ENCODE assay signal across 15 cellular contexts in genomic region chr6:167712332-167713087, GRCh38.
"Had no signal": no experiment of that assay in that cellular context is flagged by ENCODE, and none has a peak within 500 bp of the region (broad histone marks: within the 10 kb centered on the region; RNA-seq: fewer than 3 reads in every experiment).

No MANE protein-coding gene starts in this region.

- H3K79me2 ChIP-seq: hepatocyte had no signal

- H3K36me3 Mint-ChIP-seq: natural killer cell treated with Interleukin-12 subunit alpha and Interleukin-12 subunit beta and Interleukin-15 and Interleukin-18, amount 100 ng/mL, for 72 hours had no signal

- DNase-seq: activated naive CD4-positive, alpha-beta T cell treated with anti-CD3 and anti-CD28 coated beads for 36 hours; erythroblast; kidney; lower lobe of right lung; retina; T1000 had no signal

- H3K9me3 ChIP-seq: adrenal gland, lower lobe of right lung, pancreas, SJSA1, upper lobe of left lung had no signal

- H3K4me1 ChIP-seq: adrenal gland, pancreas, SJSA1 had no signal

- H3K27ac ChIP-seq: adrenal gland, lower lobe of right lung, pancreas, SJSA1, skin epidermis, upper lobe of left lung had no signal

- H3K4me3 ChIP-seq: adrenal gland, hepatocyte, lower lobe of right lung, pancreas, SJSA1, skin epidermis, upper lobe of left lung had no signal

- H3K27ac Mint-ChIP-seq: activated naive CD4-positive, alpha-beta T cell treated with anti-CD3 and anti-CD28 coated beads for 36 hours; activated T-helper 1 cell treated with anti-CD3 and anti-CD28 coated beads, Interleukin-12 subunit alpha, Interleukin-12 subunit beta, Interleukin-2, Interleukin-4 antibody, amounts not matched to agents 30 ng/mL and 10 ng/mL and 1 ng/mL, durations not matched to agents 14 hours and 24 hours and 36 hours; natural killer cell treated with Interleukin-12 subunit alpha and Interleukin-12 subunit beta and Interleukin-15 and Interleukin-18, amount 100 ng/mL, for 72 hours had no signal

- H3K4me3 Mint-ChIP-seq: activated naive CD4-positive, alpha-beta T cell treated with anti-CD3 and anti-CD28 coated beads for 36 hours; activated T-helper 1 cell treated with anti-CD3 and anti-CD28 coated beads, Interleukin-12 subunit alpha, Interleukin-12 subunit beta, Interleukin-2, Interleukin-4 antibody, amounts not matched to agents 30 ng/mL and 10 ng/mL and 1 ng/mL, durations not matched to agents 14 hours and 24 hours and 36 hours; central memory CD8-positive, alpha-beta T cell; natural killer cell treated with Interleukin-12 subunit alpha and Interleukin-12 subunit beta and Interleukin-15 and Interleukin-18, amount 100 ng/mL, for 72 hours had no signal

- H3K4me2 ChIP-seq: hepatocyte had no signal

- H3K9me3 Mint-ChIP-seq: activated naive CD4-positive, alpha-beta T cell treated with anti-CD3 and anti-CD28 coated beads for 36 hours; activated T-helper 1 cell treated with anti-CD3 and anti-CD28 coated beads, Interleukin-12 subunit alpha, Interleukin-12 subunit beta, Interleukin-2, Interleukin-4 antibody, amounts not matched to agents 30 ng/mL and 10 ng/mL and 1 ng/mL, durations not matched to agents 14 hours and 24 hours and 36 hours; central memory CD8-positive, alpha-beta T cell; natural killer cell treated with Interleukin-12 subunit alpha and Interleukin-12 subunit beta and Interleukin-15 and Interleukin-18, amount 100 ng/mL, for 72 hours had no signal

- H3K27me3 ChIP-seq: hepatocyte, pancreas, upper lobe of left lung had no signal

- H3K36me3 ChIP-seq: adrenal gland, lower lobe of right lung, pancreas, SJSA1, upper lobe of left lung had no signal

- ATAC-seq: natural killer cell treated with Interleukin-12 subunit alpha and Interleukin-12 subunit beta and Interleukin-15 and Interleukin-18, amount 100 ng/mL, for 72 hours; pancreas had no signal
